In genomic region chr7:77463641-77464040, GRCh38 we compare ENCODE assay signal across 7 cellular contexts. TPM values are rescaled to one million over a fixed set of nuclear protein-coding genes. Genes with fewer than 3 reads are reported as not detected.
A peak's percentile ranks its signal among the peaks of the same experiment; 100 is the strongest.
DNase-seq lines count a peak whose midpoint lies in the region; ATAC-seq and TF ChIP-seq lines count a peak whose summit lies in the region.
"Not testable (repeated sequence)": the region's sequence is repeated elsewhere in the genome, so short reads cannot be mapped to it uniquely, and the experiment has no call there.

No MANE protein-coding gene starts in this region.

- H3K4me2 ChIP-seq in mammary epithelial cell (ENCODE audit: insufficient read depth, low read depth, low read length), result not testable (repeated sequence)

- intact Hi-C loops in mammary epithelial cell (cut with micrococcal nuclease); naive thymus-derived CD4-positive, alpha-beta T cell (cut with micrococcal nuclease): not testable (repeated sequence)

- H3K4me1 Mint-ChIP-seq in T-helper 2 cell treated with Interferon-gamma antibody and Interleukin-4, amounts not matched to agents 5 μg/mL and 100 μg/mL, for 36 hours (ENCODE audit: low read depth); naive thymus-derived CD4-positive, alpha-beta T cell: not testable (repeated sequence)

- not testable (repeated sequence) for H3K27ac Mint-ChIP-seq in T-helper 2 cell treated with Interferon-gamma antibody and Interleukin-4, amounts not matched to agents 5 μg/mL and 100 μg/mL, for 36 hours; naive thymus-derived CD4-positive, alpha-beta T cell

- H4K20me1 ChIP-seq in mammary epithelial cell (ENCODE audit: insufficient read depth, low read length), result not testable (repeated sequence)

- H3K36me3 ChIP-seq in mammary epithelial cell (ENCODE audit: insufficient read depth, low read length); naive thymus-derived CD4-positive, alpha-beta T cell (ENCODE audit: control insufficient read depth in 2 of 3, insufficient read depth in 3 of 3, low read length in 3 of 3): not testable (repeated sequence)

- not testable (repeated sequence) for TF ChIP-seq CTCF in mammary epithelial cell (conservative IDR thresholded peaks at IDR 0.05 in 1 of 2, IDR thresholded peaks at IDR 0.05 in 1 of 2; ENCODE audit: extremely low read depth in 1 of 2, insufficient read depth in 1 of 2, low read depth in 1 of 2, low read length in 2 of 2)

- H2AFZ ChIP-seq in mammary epithelial cell (ENCODE audit: low read depth, low read length), result not testable (repeated sequence)

- not testable (repeated sequence) for H3K9me3 Mint-ChIP-seq in T-helper 2 cell treated with Interferon-gamma antibody and Interleukin-4, amounts not matched to agents 5 μg/mL and 100 μg/mL, for 36 hours; naive thymus-derived CD4-positive, alpha-beta T cell

- CTCF ChIA-PET in mammary epithelial cell (lab: Charles Lee; ENCODE audit: low non-redundant PET); naive thymus-derived CD4-positive, alpha-beta T cell (lab: Charles Lee): not testable (repeated sequence)

- H3K4me3 ChIP-seq in mammary epithelial cell (replicated peaks in 1 of 3; ENCODE audit: insufficient read depth in 1 of 3, low read depth in 2 of 3, low read length in 3 of 3); naive thymus-derived CD4-positive, alpha-beta T cell (ENCODE audit: low read length): not testable (repeated sequence)

- DNase-seq in LHCN-M2 (ENCODE audit: low read depth) (peak; percentile 86), mammary epithelial cell (peak; percentile 86)
- peak; percentile 7 for DNase-seq in T-helper 2 cell treated with Interferon-gamma antibody and Interleukin-4, amounts not matched to agents 5 μg/mL and 100 μg/mL, for 36 hours (ENCODE audit: low spot score)
- DNase-seq in naive thymus-derived CD4-positive, alpha-beta T cell, result not testable (repeated sequence)

- in situ Hi-C loops in mammary epithelial cell (cut with MboI; ENCODE audit: low sequenced_read_pairs in 2 of 2), result not testable (repeated sequence)

- H3K27me3 Mint-ChIP-seq in T-helper 2 cell treated with Interferon-gamma antibody and Interleukin-4, amounts not matched to agents 5 μg/mL and 100 μg/mL, for 36 hours (ENCODE audit: low read depth), result peaks cover 13% of the 10 kb centered on the region
- not testable (repeated sequence) for H3K27me3 Mint-ChIP-seq in naive thymus-derived CD4-positive, alpha-beta T cell

- dilution Hi-C loops in mammary epithelial cell (cut with HindIII; ENCODE audit: low sequenced_read_pairs), result not testable (repeated sequence)

- not testable (repeated sequence) for H3K9me3 ChIP-seq in mammary epithelial cell (replicated peaks; ENCODE audit: insufficient read depth, low read length); naive thymus-derived CD4-positive, alpha-beta T cell (ENCODE audit: control insufficient read depth in 2 of 3, low read length in 3 of 3)

- peaks cover 15% of the 10 kb centered on the region for H3K4me1 ChIP-seq in mammary epithelial cell (ENCODE audit: insufficient read depth, low read length)
- H3K4me1 ChIP-seq in naive thymus-derived CD4-positive, alpha-beta T cell (ENCODE audit: control insufficient read depth in 2 of 2, insufficient read depth in 2 of 2, low read length in 2 of 2), result not testable (repeated sequence)

- BruUV-seq in mammary epithelial cell (replicated peaks; lab: Mats Ljungman, UMichigan), result not testable (repeated sequence)

- not testable (repeated sequence) for H3K9ac ChIP-seq in mammary epithelial cell (ENCODE audit: insufficient read depth, low read length)

- H3K79me2 ChIP-seq in mammary epithelial cell (ENCODE audit: insufficient read depth, low read length), result not testable (repeated sequence)

- H3K36me3 Mint-ChIP-seq in T-helper 2 cell treated with Interferon-gamma antibody and Interleukin-4, amounts not matched to agents 5 μg/mL and 100 μg/mL, for 36 hours (ENCODE audit: low read depth); naive thymus-derived CD4-positive, alpha-beta T cell: not testable (repeated sequence)

- H3K4me3 Mint-ChIP-seq in T-helper 2 cell treated with Interferon-gamma antibody and Interleukin-4, amounts not matched to agents 5 μg/mL and 100 μg/mL, for 36 hours; naive thymus-derived CD4-positive, alpha-beta T cell: not testable (repeated sequence)

- 55% methylated on average over 6 of the region's 6 CpGs for WGBS in mammary epithelial cell (ENCODE audit: low coverage, missing lambda C conversion rate)

- peak; percentile 70 for ATAC-seq in GM18498 (IDR thresholded peaks at IDR 0.05; ENCODE audit: unreplicated experiment)
- peak; percentile 54 for ATAC-seq in GM21526 (IDR thresholded peaks at IDR 0.05; ENCODE audit: low FRiP score, unreplicated experiment)
- peak; percentile 60 for ATAC-seq in HG03045 (IDR thresholded peaks at IDR 0.05; ENCODE audit: unreplicated experiment)
- ATAC-seq in naive thymus-derived CD4-positive, alpha-beta T cell, result peak; percentile 82

- POLR2A ChIA-PET in naive thymus-derived CD4-positive, alpha-beta T cell (lab: Charles Lee), result not testable (repeated sequence)

- H3K27me3 ChIP-seq in mammary epithelial cell (ENCODE audit: insufficient read depth, low read length); naive thymus-derived CD4-positive, alpha-beta T cell (ENCODE audit: control insufficient read depth in 2 of 2, insufficient read depth in 2 of 2, low read length in 2 of 2): not testable (repeated sequence)

- H3K27ac ChIP-seq in mammary epithelial cell (ENCODE audit: insufficient read depth, low read depth, low read length); naive thymus-derived CD4-positive, alpha-beta T cell (ENCODE audit: low read depth, low read length): not testable (repeated sequence)

RNA-seq across cellular contexts. Expression of gene GSAP, which starts 47.5 kb away (rescaled TPM):
- total RNA-seq in LHCN-M2 (2014; rRNA removed) (21.6 and 24.8 TPM in 2 replicates), mammary epithelial cell (10 to 100 TPM in 1 of 2 donors, 1 to 10 TPM in 1; 7.9 to 10.3 TPM)
- 5.7 TPM for polyA plus RNA-seq in LHCN-M2 (2012)
- 2.6 TPM for polyA plus RNA-seq in mammary epithelial cell
- not detected for polyA minus RNA-seq in mammary epithelial cell
- total RNA-seq in naive thymus-derived CD4-positive, alpha-beta T cell, result 10 to 100 TPM; 14.9 to 59.8 (median 29.2) TPM
- 1 to 10 TPM; 6.6 to 7.3 TPM for polyA plus RNA-seq in naive thymus-derived CD4-positive, alpha-beta T cell
